In genomic region chr5:138337685-138338410, GRCh38 we compare ENCODE assay signal across 1 cellular context.
A peak's percentile ranks its signal among the peaks of the same experiment; 100 is the strongest.
TF ChIP-seq lines count a peak whose summit lies in the region.

TSS of gene FAM53C (plus strand) at chr5:138338266. CDS start at chr5:138341336, 3,070 bp downstream.

TF ChIP-seq in HCT116, 20 proteins besides CTCF, POLR2A, EP300 and RAD21 (continued from another document):
- TF ChIP-seq ELF1 (IDR thresholded peaks at IDR 0.05; ENCODE audit: borderline replicate concordance, low read depth), result no peak
- no peak for TF ChIP-seq SRF (IDR thresholded peaks at IDR 0.05; ENCODE audit: low read depth)
- no peak for TF ChIP-seq EZH2phosphoT487 (IDR thresholded peaks at IDR 0.05; ENCODE audit: borderline replicate concordance)
- TF ChIP-seq FOSL1 (IDR thresholded peaks at IDR 0.05; ENCODE audit: low read depth), result no peak
- TF ChIP-seq ZNF274 (IDR thresholded peaks at IDR 0.05; ENCODE audit: low read depth, low read length), result no peak
- no peak for TF ChIP-seq ATF3 (IDR thresholded peaks at IDR 0.05)
- TF ChIP-seq TCF7L2 (IDR thresholded peaks at IDR 0.05; ENCODE audit: borderline replicate concordance, extremely low read depth, insufficient read depth, insufficient read length), result peak; percentile 66
- TF ChIP-seq JUND (IDR thresholded peaks at IDR 0.05), result no peak
- TF ChIP-seq CEBPB (IDR thresholded peaks at IDR 0.05; ENCODE audit: low read depth), result no peak
- TF ChIP-seq POLR2AphosphoS5 (IDR thresholded peaks at IDR 0.05; ENCODE audit: low read depth, low read length), result peak; percentile 100
- TF ChIP-seq SIN3A (IDR thresholded peaks at IDR 0.05; ENCODE audit: low read depth), result no peak
- TF ChIP-seq CBX3 (IDR thresholded peaks at IDR 0.05; ENCODE audit: low read depth), result no peak
